In genomic region chr1:167456926-167457325, GRCh38 we compare ENCODE assay signal across 11 cellular contexts.
DNase-seq lines count a peak whose midpoint lies in the region; ATAC-seq and TF ChIP-seq lines count a peak whose summit lies in the region.
"Had no signal": no experiment of that assay in that cellular context is flagged by ENCODE, and none has a peak within 500 bp of the region (broad histone marks: within the 10 kb centered on the region; RNA-seq: fewer than 3 reads in every experiment).

No MANE protein-coding gene starts in this region.

- DNase-seq in activated naive CD4-positive, alpha-beta T cell (lab: John Stamatoyannopoulos, UW) = no peak
- DNase-seq in activated CD8-positive, alpha-beta T cell treated with anti-CD3 and anti-CD28 coated beads for 36 hours = no peak
- DNase-seq in cerebellar cortex (ENCODE audit: low spot score) (peak; percentile 48), amygdala (lab: John Stamatoyannopoulos, UW) (no peak), NCI-H446 treated with DMSO at 0.1 percent for 48 hours (lab: John Stamatoyannopoulos, UW) (no peak), AG08395 (ENCODE audit: low spot score) (no peak)
- DNase-seq in stimulated activated effector memory CD8-positive, alpha-beta T cell treated with anti-CD3 and anti-CD28 coated beads, Interleukin-12 subunit alpha, Interleukin-12 subunit beta, amount 100 ng/mL, for 72 hours (ENCODE audit: low spot score in 2 of 2) = no peak
- DNase-seq: NCI-H446, nucleus accumbens had no signal

- H3K9me3 Mint-ChIP-seq in activated naive CD4-positive, alpha-beta T cell treated with anti-CD3 and anti-CD28 coated beads, Interleukin-2, amount 50 U/mL, for 24 hours = no peaks in the 10 kb centered on the region
- no peaks in the 10 kb centered on the region for H3K9me3 Mint-ChIP-seq in activated CD8-positive, alpha-beta T cell treated with anti-CD3 and anti-CD28 coated beads for 36 hours
- H3K9me3 Mint-ChIP-seq in stimulated activated effector memory CD8-positive, alpha-beta T cell treated with anti-CD3 and anti-CD28 coated beads, Interleukin-12 subunit alpha, Interleukin-12 subunit beta, amount 100 ng/mL, for 72 hours = no peaks in the 10 kb centered on the region

- no peaks in the 10 kb centered on the region for H3K27me3 Mint-ChIP-seq in activated naive CD4-positive, alpha-beta T cell treated with anti-CD3 and anti-CD28 coated beads, Interleukin-2, amount 50 U/mL, for 24 hours
- no peaks in the 10 kb centered on the region for H3K27me3 Mint-ChIP-seq in activated CD8-positive, alpha-beta T cell treated with anti-CD3 and anti-CD28 coated beads for 36 hours

- peaks cover 71% of the 10 kb centered on the region for H3K4me1 Mint-ChIP-seq in activated naive CD4-positive, alpha-beta T cell treated with anti-CD3 and anti-CD28 coated beads, Interleukin-2, amount 50 U/mL, for 24 hours
- peaks cover 72% of the 10 kb centered on the region for H3K4me1 Mint-ChIP-seq in activated CD8-positive, alpha-beta T cell treated with anti-CD3 and anti-CD28 coated beads for 36 hours (ENCODE audit: low read depth)
- peaks cover 51% of the 10 kb centered on the region for H3K4me1 Mint-ChIP-seq in stimulated activated effector memory CD8-positive, alpha-beta T cell treated with anti-CD3 and anti-CD28 coated beads, Interleukin-12 subunit alpha, Interleukin-12 subunit beta, amount 100 ng/mL, for 72 hours

- POLR2A ChIA-PET in activated CD8-positive, alpha-beta T cell treated with anti-CD3 and anti-CD28 coated beads for 36 hours (lab: Charles Lee) = interaction anchor here (1.0 to 5.7 kb wide), 10 partner anchors 10 to 177 kb away, joined by 3 to 85 read pairs (median 15); partner anchors contain the start of gene CD247

- peak overlapping the region; percentile 79 for H3K4me3 Mint-ChIP-seq in activated naive CD4-positive, alpha-beta T cell treated with anti-CD3 and anti-CD28 coated beads, Interleukin-2, amount 50 U/mL, for 24 hours
- peak overlapping the region; percentile 0 for H3K4me3 Mint-ChIP-seq in activated CD8-positive, alpha-beta T cell treated with anti-CD3 and anti-CD28 coated beads for 36 hours
- peak overlapping the region; percentile 77 for H3K4me3 Mint-ChIP-seq in stimulated activated effector memory CD8-positive, alpha-beta T cell treated with anti-CD3 and anti-CD28 coated beads, Interleukin-12 subunit alpha, Interleukin-12 subunit beta, amount 100 ng/mL, for 72 hours

- CTCF ChIA-PET in activated CD8-positive, alpha-beta T cell treated with anti-CD3 and anti-CD28 coated beads for 36 hours (lab: Charles Lee) = interaction anchor here (0.9 to 5.2 kb wide), 9 partner anchors 9 to 77 kb away, joined by 4 to 33 read pairs (median 5); partner anchors contain the start of gene CD247

- intact Hi-C loops in activated CD8-positive, alpha-beta T cell treated with anti-CD3 and anti-CD28 coated beads for 36 hours (cut with micrococcal nuclease) = loop anchor here (5.0 kb wide), 1 partner anchor 60 kb away; the partner anchor contains the start of gene CD247

- no peaks in the 10 kb centered on the region for H3K36me3 Mint-ChIP-seq in activated naive CD4-positive, alpha-beta T cell treated with anti-CD3 and anti-CD28 coated beads, Interleukin-2, amount 50 U/mL, for 24 hours
- H3K36me3 Mint-ChIP-seq in activated CD8-positive, alpha-beta T cell treated with anti-CD3 and anti-CD28 coated beads for 36 hours (ENCODE audit: low read depth) = peaks cover 58% of the 10 kb centered on the region
- peaks cover 89% of the 10 kb centered on the region for H3K36me3 Mint-ChIP-seq in stimulated activated effector memory CD8-positive, alpha-beta T cell treated with anti-CD3 and anti-CD28 coated beads, Interleukin-12 subunit alpha, Interleukin-12 subunit beta, amount 100 ng/mL, for 72 hours

- ATAC-seq in activated CD8-positive, alpha-beta T cell treated with anti-CD3 and anti-CD28 coated beads for 36 hours = no peak
- no peak for ATAC-seq in stimulated activated effector memory CD8-positive, alpha-beta T cell treated with anti-CD3 and anti-CD28 coated beads, Interleukin-12 subunit alpha, Interleukin-12 subunit beta, amount 100 ng/mL, for 72 hours
- ATAC-seq: sciatic nerve had no signal

- H3K27ac Mint-ChIP-seq in activated naive CD4-positive, alpha-beta T cell treated with anti-CD3 and anti-CD28 coated beads, Interleukin-2, amount 50 U/mL, for 24 hours = peak overlapping the region; percentile 89
- peak overlapping the region; percentile 88 for H3K27ac Mint-ChIP-seq in activated CD8-positive, alpha-beta T cell treated with anti-CD3 and anti-CD28 coated beads for 36 hours
- peak overlapping the region; percentile 91 for H3K27ac Mint-ChIP-seq in stimulated activated effector memory CD8-positive, alpha-beta T cell treated with anti-CD3 and anti-CD28 coated beads, Interleukin-12 subunit alpha, Interleukin-12 subunit beta, amount 100 ng/mL, for 72 hours

- no peak for TF ChIP-seq CTCF in activated CD8-positive, alpha-beta T cell treated with anti-CD3 and anti-CD28 coated beads for 36 hours (IDR thresholded peaks at IDR 0.05)

Comparison
In these comparisons a context has a peak if more than half of its experiments do, and no peak if none do; other contexts are left out.
1. H3K4me3 Mint-ChIP-seq: peak in every context shown above with its lines; median percentile 79 in activated naive CD4-positive, alpha-beta T cell treated with anti-CD3 and anti-CD28 coated beads, Interleukin-2, amount 50 U/mL, for 24 hours; 77 in stimulated activated effector memory CD8-positive, alpha-beta T cell treated with anti-CD3 and anti-CD28 coated beads, Interleukin-12 subunit alpha, Interleukin-12 subunit beta, amount 100 ng/mL, for 72 hours; 0 in activated CD8-positive, alpha-beta T cell treated with anti-CD3 and anti-CD28 coated beads for 36 hours.